In genomic region chr5:32217886-32218396, GRCh38 we compare ENCODE assay signal across 9 cellular contexts. TPM values are rescaled to one million over a fixed set of nuclear protein-coding genes. Genes with fewer than 3 reads are reported as not detected.
DNase-seq lines count a peak whose midpoint lies in the region; ATAC-seq lines count a peak whose summit lies in the region.
"Had no signal": no experiment of that assay in that cellular context is flagged by ENCODE, and none has a peak within 500 bp of the region (broad histone marks: within the 10 kb centered on the region; RNA-seq: fewer than 3 reads in every experiment).

No MANE protein-coding gene starts in this region.

- DNase-seq in DMS 273 (lab: John Stamatoyannopoulos, UW; ENCODE audit: unreplicated experiment) (peak; percentile 76), adipocyte (ENCODE audit: low read depth) (peak; percentile 41), left kidney (ENCODE audit: low read depth, low spot score) (peak; percentile 24), NCI-H2107 treated with DMSO at 0.1 percent for 48 hours (lab: John Stamatoyannopoulos, UW; ENCODE audit: unreplicated experiment) (no peak)
- peak; percentile 35 for DNase-seq in Jurkat, Clone E6-1 (ENCODE audit: low read depth, low spot score)
- DNase-seq in stimulated activated naive CD8-positive, alpha-beta T cell treated with anti-CD3 and anti-CD28 coated beads, Interleukin-15, amount 100 ng/mL, for 72 hours, result no peak
- DNase-seq in activated naive CD4-positive, alpha-beta T cell (lab: John Stamatoyannopoulos, UW), result no peak
- DNase-seq: brain microvascular endothelial cell had no signal

- no peaks in the 10 kb centered on the region for H3K9me3 ChIP-seq in adipocyte (ENCODE audit: control insufficient read depth, low read length)

- H3K4me1 Mint-ChIP-seq in stimulated activated naive CD8-positive, alpha-beta T cell treated with anti-CD3 and anti-CD28 coated beads, Interleukin-15, amount 100 ng/mL, for 72 hours, result peaks cover 4% of the 10 kb centered on the region

- peak overlapping the region in 1 of 2 donors; percentile 19 for H3K27ac Mint-ChIP-seq in stimulated activated naive CD8-positive, alpha-beta T cell treated with anti-CD3 and anti-CD28 coated beads, Interleukin-15, amount 100 ng/mL, for 72 hours

- no peak overlapping the region for H3K4me3 Mint-ChIP-seq in stimulated activated naive CD8-positive, alpha-beta T cell treated with anti-CD3 and anti-CD28 coated beads, Interleukin-15, amount 100 ng/mL, for 72 hours

- H3K27me3 Mint-ChIP-seq in stimulated activated naive CD8-positive, alpha-beta T cell treated with anti-CD3 and anti-CD28 coated beads, Interleukin-15, amount 100 ng/mL, for 72 hours, result no peaks in the 10 kb centered on the region

- no peaks in the 10 kb centered on the region for H3K27me3 ChIP-seq in adipocyte (replicated peaks; ENCODE audit: control insufficient read depth, insufficient read depth, low read length)
- H3K27me3 ChIP-seq: brain microvascular endothelial cell had no signal

- no peak for ATAC-seq in stimulated activated naive CD8-positive, alpha-beta T cell treated with anti-CD3 and anti-CD28 coated beads, Interleukin-15, amount 100 ng/mL, for 72 hours
- ATAC-seq in HG02970 (IDR thresholded peaks at IDR 0.05; ENCODE audit: low FRiP score, unreplicated experiment), result no peak

- no peak overlapping the region for H3K4me3 ChIP-seq in Jurkat, Clone E6-1 (ENCODE audit: low read length)
- no peak overlapping the region for H3K4me3 ChIP-seq in adipocyte (ENCODE audit: low read length)

- H3K9me3 Mint-ChIP-seq in stimulated activated naive CD8-positive, alpha-beta T cell treated with anti-CD3 and anti-CD28 coated beads, Interleukin-15, amount 100 ng/mL, for 72 hours, result no peaks in the 10 kb centered on the region

- H3K36me3 ChIP-seq in adipocyte (ENCODE audit: control insufficient read depth, insufficient read depth, low read length, severe bottlenecking), result no peaks in the 10 kb centered on the region
- H3K36me3 ChIP-seq: brain microvascular endothelial cell had no signal

- peaks cover 5% of the 10 kb centered on the region for H3K4me1 ChIP-seq in adipocyte (ENCODE audit: control insufficient read depth, insufficient read depth, low read length)

- H3K9ac ChIP-seq in adipocyte (ENCODE audit: low read length), result no peak overlapping the region

RNA-seq across cellular contexts. Expression of gene GOLPH3, which starts 43.8 kb away (rescaled TPM):
- 36.4 TPM for polyA plus RNA-seq in Jurkat, Clone E6-1 (2012; ENCODE audit: insufficient read depth, insufficient read length)

Comparison
In these comparisons a context has a peak if more than half of its experiments do, and no peak if none do; other contexts are left out.
1. DNase-seq: peak in DMS 273 (single experiment), Jurkat, Clone E6-1 (single experiment), adipocyte (single experiment) and left kidney (single experiment); none in NCI-H2107 treated with DMSO at 0.1 percent for 48 hours (single experiment), stimulated activated naive CD8-positive, alpha-beta T cell treated with anti-CD3 and anti-CD28 coated beads, Interleukin-15, amount 100 ng/mL, for 72 hours (0 of 2) and activated naive CD4-positive, alpha-beta T cell (0 of 4).